ENCODE assay signal across 2 cellular contexts in genomic region chr6:659179-659578, GRCh38.
TF ChIP-seq lines count a peak whose summit lies in the region.

No MANE protein-coding gene starts in this region.

TF ChIP-seq in IMR-90, 13 proteins besides CTCF, POLR2A, EP300 and RAD21:
- TF ChIP-seq, protein P1, sequence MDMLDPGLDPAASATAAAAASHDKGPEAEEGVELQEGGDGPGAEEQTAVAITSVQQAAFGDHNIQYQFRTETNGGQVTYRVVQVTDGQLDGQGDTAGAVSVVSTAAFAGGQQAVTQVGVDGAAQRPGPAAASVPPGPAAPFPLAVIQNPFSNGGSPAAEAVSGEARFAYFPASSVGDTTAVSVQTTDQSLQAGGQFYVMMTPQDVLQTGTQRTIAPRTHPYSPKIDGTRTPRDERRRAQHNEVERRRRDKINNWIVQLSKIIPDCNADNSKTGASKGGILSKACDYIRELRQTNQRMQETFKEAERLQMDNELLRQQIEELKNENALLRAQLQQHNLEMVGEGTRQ (IDR thresholded peaks at IDR 0.05; ENCODE audit: low read depth, low read length) = no peak
- TF ChIP-seq RFX5 (IDR thresholded peaks at IDR 0.05; ENCODE audit: low read depth, low read length) (no peak), FOS (IDR thresholded peaks at IDR 0.05; ENCODE audit: low read depth, low read length) (no peak), RCOR1 (IDR thresholded peaks at IDR 0.05; ENCODE audit: insufficient replicate concordance, low read length) (no peak), CEBPB (IDR thresholded peaks at IDR 0.05; ENCODE audit: low read depth, low read length) (no peak), MAZ (IDR thresholded peaks at IDR 0.05; ENCODE audit: borderline replicate concordance, low read depth, low read length) (no peak), NFE2L2 (IDR thresholded peaks at IDR 0.05; ENCODE audit: low read depth, low read length) (no peak), MXI1 (IDR thresholded peaks at IDR 0.05; ENCODE audit: borderline replicate concordance, low read depth, low read length) (no peak), MAFK (IDR thresholded peaks at IDR 0.05; ENCODE audit: low read depth, low read length) (no peak), ELK1 (IDR thresholded peaks at IDR 0.05; ENCODE audit: borderline replicate concordance, low read depth, low read length) (no peak), SMC3 (IDR thresholded peaks at IDR 0.05; ENCODE audit: low read depth, low read length) (no peak), CHD1 (IDR thresholded peaks at IDR 0.05; ENCODE audit: low read depth, low read length) (no peak), BHLHE40 (IDR thresholded peaks at IDR 0.05; ENCODE audit: low read depth, low read length) (no peak)

TF ChIP-seq in H1, 55 proteins besides CTCF, POLR2A, EP300 and RAD21:
- TF ChIP-seq CBX8 (IDR thresholded peaks at IDR 0.05; ENCODE audit: borderline replicate concordance, low read depth, low read length) = no peak
- no peak for TF ChIP-seq TAF1 (IDR thresholded peaks at IDR 0.05; ENCODE audit: low read depth, low read length)
- no peak for TF ChIP-seq SP4 (IDR thresholded peaks at IDR 0.05; ENCODE audit: low read length)
- TF ChIP-seq, protein P1 (IDR thresholded peaks at IDR 0.05; ENCODE audit: low read length) = no peak
- TF ChIP-seq BRCA1 (IDR thresholded peaks at IDR 0.05; ENCODE audit: low read depth, low read length) = no peak
- no peak for TF ChIP-seq EZH2 (IDR thresholded peaks at IDR 0.05; ENCODE audit: low read depth, low read length, severe bottlenecking)
- no peak for TF ChIP-seq SUZ12 (IDR thresholded peaks at IDR 0.05; ENCODE audit: low read length)
- no peak for TF ChIP-seq GABPA (IDR thresholded peaks at IDR 0.05; ENCODE audit: borderline replicate concordance, insufficient read depth, low read length)
